ENCODE assay signal across 9 cellular contexts in genomic region chr2:218273214-218273907, GRCh38. TPM values are rescaled to one million over a fixed set of nuclear protein-coding genes. Genes with fewer than 3 reads are reported as not detected.
DNase-seq lines count a peak whose midpoint lies in the region; ATAC-seq and TF ChIP-seq lines count a peak whose summit lies in the region.
"Not testable (repeated sequence)": the region's sequence is repeated elsewhere in the genome, so short reads cannot be mapped to it uniquely, and the experiment has no call there.
"Had no signal": no experiment of that assay in that cellular context is flagged by ENCODE, and none has a peak within 500 bp of the region (broad histone marks: within the 10 kb centered on the region; RNA-seq: fewer than 3 reads in every experiment).

No MANE protein-coding gene starts in this region.

- H3K27me3 ChIP-seq in AG04450 (ENCODE audit: control insufficient read depth, insufficient read depth, low read length); breast epithelium; heart left ventricle; mucosa of rectum (ENCODE audit: control insufficient read depth in 2 of 2, insufficient read depth in 2 of 2, low read length in 2 of 2); sigmoid colon; testis: not testable (repeated sequence)

- CTCF ChIA-PET in AG04450 (lab: Charles Lee), result interaction anchor here (0.6 to 4.9 kb wide), 18 partner anchors 10 to 800 kb away, joined by 3 to 73 read pairs (median 6); partner anchors contain the start of genes CATIP and TMBIM1
- CTCF ChIA-PET in activated CD4-positive, alpha-beta memory T cell treated with anti-CD3 and anti-CD28 coated beads, Interleukin-2, amount 10 ng/mL, durations not matched to agents 7 days and 5 days (lab: Charles Lee), result interaction anchor here (0.6 to 6.8 kb wide), 17 partner anchors 9 to 434 kb away, joined by 3 to 126 read pairs (median 3); partner anchors contain the start of genes BCS1L, CATIP, TMBIM1 and ZNF142

- not testable (repeated sequence) for TF ChIP-seq POLR2A in breast epithelium (IDR thresholded peaks at IDR 0.05); heart left ventricle (IDR thresholded peaks at IDR 0.05); sigmoid colon (IDR thresholded peaks at IDR 0.05); testis (IDR thresholded peaks at IDR 0.05)

- H3K36me3 ChIP-seq in breast epithelium (peaks cover 13% of the 10 kb centered on the region), heart left ventricle (peaks cover 0 to 56% (median 49%) of the 10 kb centered on the region in 9 donors), mucosa of rectum (ENCODE audit: control insufficient read depth in 2 of 2, insufficient read depth in 2 of 2, low read length in 2 of 2) (peaks cover 44 to 48% of the 10 kb centered on the region in 2 donors), sigmoid colon (peaks cover 43 to 49% (median 48%) of the 10 kb centered on the region in 4 donors)
- H3K36me3 ChIP-seq in testis (ENCODE audit: low read depth, missing control alignments), result not testable (repeated sequence)

- H3K36me3 Mint-ChIP-seq in IgD-negative memory B cell, result not testable (repeated sequence)
- H3K36me3 Mint-ChIP-seq in activated CD4-positive, alpha-beta memory T cell treated with anti-CD3 and anti-CD28 coated beads, Interleukin-2, amount 10 ng/mL, durations not matched to agents 7 days and 5 days (ENCODE audit: low read depth), result peaks cover 56% of the 10 kb centered on the region

- POLR2A ChIA-PET in AG04450 (lab: Yijun Ruan, JAX), result interaction anchor here (0.7 to 1.0 kb wide), 3 partner anchors 11 to 24 kb away, joined by 4 to 6 read pairs (median 4); no protein-coding TSS in a partner anchor
- POLR2A ChIA-PET in activated CD4-positive, alpha-beta memory T cell treated with anti-CD3 and anti-CD28 coated beads, Interleukin-2, amount 10 ng/mL, durations not matched to agents 7 days and 5 days (lab: Charles Lee), result interaction anchor here (10.7 kb wide), 1 partner anchor 17 kb away, joined by 299 read pairs; the partner anchor contains the start of gene TMBIM1

- H3K27me3 Mint-ChIP-seq in IgD-negative memory B cell; activated CD4-positive, alpha-beta memory T cell treated with anti-CD3 and anti-CD28 coated beads, Interleukin-2, amount 10 ng/mL, durations not matched to agents 7 days and 5 days: not testable (repeated sequence)

- TF ChIP-seq EP300 in sigmoid colon (IDR thresholded peaks at IDR 0.05), result not testable (repeated sequence)

- DNase-seq in AG04450 (ENCODE audit: low read depth, low spot score); activated CD4-positive, alpha-beta memory T cell treated with anti-CD3 and anti-CD28 coated beads, Interleukin-2, amount 10 ng/mL, durations not matched to agents 7 days and 5 days; breast epithelium (ENCODE audit: low spot score in 2 of 2); heart left ventricle; sigmoid colon; testis: not testable (repeated sequence)

- not testable (repeated sequence) for H3K9me3 ChIP-seq in AG04450 (ENCODE audit: control insufficient read depth, insufficient read depth, low read length); breast epithelium; heart left ventricle; mucosa of rectum (ENCODE audit: control insufficient read depth in 2 of 2, low read length in 2 of 2); sigmoid colon; testis

- peak overlapping the region; percentile 93 to 96 (median 94) for H3K27ac Mint-ChIP-seq in IgD-negative memory B cell
- H3K27ac Mint-ChIP-seq in activated CD4-positive, alpha-beta memory T cell treated with anti-CD3 and anti-CD28 coated beads, Interleukin-2, amount 10 ng/mL, durations not matched to agents 7 days and 5 days, result peak overlapping the region; percentile 30

- 83 to 89% (median 85%) methylated on average over 8 of the region's 8 CpGs for WGBS in heart left ventricle, 4 donors
- 40 to 80% methylated on average over 8 of the region's 8 CpGs for WGBS in sigmoid colon, 2 donors
- 79 to 87% methylated on average over 8 of the region's 8 CpGs for WGBS in testis, 2 donors

- intact Hi-C loops in breast epithelium (cut with DNase I; ENCODE audit: low total_unique reads); testis (cut with DNase I; ENCODE audit: low total_unique reads): not testable (repeated sequence)
- intact Hi-C loops in heart left ventricle (cut with DNase I), result loop anchor here in 6 of 10 donors (2.0 to 10.0 kb wide), 7 partner anchors 13 to 371 kb away; partner anchors contain the start of genes CTDSP1 (in 3 of the 6) and TMBIM1 (in 1 of the 6)
- intact Hi-C loops in sigmoid colon (cut with DNase I), result loop anchor here (1.0 to 5.0 kb wide), 4 partner anchors 9 to 123 kb away; no protein-coding TSS in a partner anchor

- H3K9me3 Mint-ChIP-seq in IgD-negative memory B cell; activated CD4-positive, alpha-beta memory T cell treated with anti-CD3 and anti-CD28 coated beads, Interleukin-2, amount 10 ng/mL, durations not matched to agents 7 days and 5 days: not testable (repeated sequence)

- not testable (repeated sequence) for ATAC-seq in heart left ventricle

- H3K9ac ChIP-seq in mucosa of rectum (ENCODE audit: low read depth in 1 of 2, low read length in 2 of 2), result peak overlapping the region; percentile 56 to 78

- H3K4me3 ChIP-seq in AG04450 (ENCODE audit: low read depth, low read length); breast epithelium; mucosa of rectum (ENCODE audit: low read length in 2 of 2); testis: not testable (repeated sequence)
- peak overlapping the region in 1 of 12 donors; percentile 6 for H3K4me3 ChIP-seq in heart left ventricle
- H3K4me3 ChIP-seq in sigmoid colon, result peak overlapping the region in 1 of 4 donors; percentile 7

- H3K27ac ChIP-seq in AG04450 (ENCODE audit: low read depth, low read length), result peak overlapping the region; percentile 31
- H3K27ac ChIP-seq in breast epithelium, result peak overlapping the region; percentile 56 to 80
- peak overlapping the region; percentile 42 to 84 (median 70) for H3K27ac ChIP-seq in heart left ventricle
- H3K27ac ChIP-seq in mucosa of rectum (ENCODE audit: low read depth in 2 of 2, low read length in 2 of 2), result peak overlapping the region; percentile 89 to 92
- peak overlapping the region; percentile 78 to 84 (median 82) for H3K27ac ChIP-seq in sigmoid colon
- peak overlapping the region; percentile 21 to 71 for H3K27ac ChIP-seq in testis

- not testable (repeated sequence) for TF ChIP-seq CTCF in AG04450 (IDR thresholded peaks at IDR 0.05; ENCODE audit: low read depth, low read length); breast epithelium (IDR thresholded peaks at IDR 0.05); heart left ventricle (IDR thresholded peaks at IDR 0.05); sigmoid colon (IDR thresholded peaks at IDR 0.05); testis (IDR thresholded peaks at IDR 0.05)

- peaks cover 23 to 43% (median 29%) of the 10 kb centered on the region in 3 donors for H3K4me1 Mint-ChIP-seq in IgD-negative memory B cell
- peaks cover 41% of the 10 kb centered on the region for H3K4me1 Mint-ChIP-seq in activated CD4-positive, alpha-beta memory T cell treated with anti-CD3 and anti-CD28 coated beads, Interleukin-2, amount 10 ng/mL, durations not matched to agents 7 days and 5 days

- H3K4me3 Mint-ChIP-seq in IgD-negative memory B cell, result peak overlapping the region; percentile 57 to 98 (median 86)
- H3K4me3 Mint-ChIP-seq in activated CD4-positive, alpha-beta memory T cell treated with anti-CD3 and anti-CD28 coated beads, Interleukin-2, amount 10 ng/mL, durations not matched to agents 7 days and 5 days, result not testable (repeated sequence)

- H3K4me1 ChIP-seq in breast epithelium (peaks cover 8 to 19% of the 10 kb centered on the region in 2 donors), heart left ventricle (peaks cover 3 to 72% (median 38%) of the 10 kb centered on the region in 12 donors), mucosa of rectum (ENCODE audit: control insufficient read depth in 2 of 2, insufficient read depth in 2 of 2, low read length in 2 of 2) (peaks cover 51 to 54% of the 10 kb centered on the region in 2 donors), sigmoid colon (peaks cover 0 to 43% (median 38%) of the 10 kb centered on the region in 4 donors), testis (peaks cover 30% of the 10 kb centered on the region)

RNA-seq across cellular contexts. Expression of gene PNKD, which starts 3.0 kb away (rescaled TPM):
- polyA plus RNA-seq in AG04450 (2011; rRNA removed), result 32.1 and 45.9 TPM in 2 replicates
- polyA minus RNA-seq in AG04450 (2011; rRNA and poly(A)+ RNA removed), result 12.6 and 18.3 TPM in 2 replicates
- polyA plus RNA-seq in IgD-negative memory B cell, result 126 TPM
- 10 to 100 TPM; 30.1 to 31.8 TPM for total RNA-seq in activated CD4-positive, alpha-beta memory T cell treated with anti-CD3 and anti-CD28 coated beads, Interleukin-2, amount 10 ng/mL, durations not matched to agents 7 days and 5 days
- 10 to 100 TPM; 30.2 to 48.3 (median 35.6) TPM for total RNA-seq in breast epithelium
- total RNA-seq in heart left ventricle, result 10 to 100 TPM; 53.8 to 78.7 (median 72.5) TPM
- polyA plus RNA-seq in heart left ventricle, result 100 to 1,000 TPM in 1 of 2 donors, 10 to 100 TPM in 1; 54.6 to 146 TPM
- 10 to 100 TPM; 46.8 to 95.1 (median 69.1) TPM for total RNA-seq in sigmoid colon
- polyA plus RNA-seq in sigmoid colon, result 100 to 1,000 TPM; 112 to 199 (median 190) TPM
- total RNA-seq in testis, result 10 to 100 TPM; 79.3 to 84.2 TPM
- 90.7 TPM for polyA plus RNA-seq in testis (ENCODE audit: insufficient read depth, low read depth, low replicate concordance)

RNA-seq across cellular contexts. Expression of gene AAMP, which starts 3.4 kb away (rescaled TPM):
- polyA plus RNA-seq in AG04450 (2011; rRNA removed), result 51.6 and 55.1 TPM in 2 replicates
- 38.3 and 49.8 TPM in 2 replicates for polyA minus RNA-seq in AG04450 (2011; rRNA and poly(A)+ RNA removed)
- polyA plus RNA-seq in IgD-negative memory B cell, result 82.0 TPM
- total RNA-seq in activated CD4-positive, alpha-beta memory T cell treated with anti-CD3 and anti-CD28 coated beads, Interleukin-2, amount 10 ng/mL, durations not matched to agents 7 days and 5 days, result 10 to 100 TPM; 44.2 to 46.8 TPM
- 100 to 1,000 TPM; 150 to 164 (median 151) TPM for total RNA-seq in breast epithelium
- 100 to 1,000 TPM in 2 of 9 donors, 10 to 100 TPM in 7; 51.6 to 127 (median 58.0) TPM for total RNA-seq in heart left ventricle
- 100 to 1,000 TPM in 1 of 2 donors, 10 to 100 TPM in 1; 58.6 to 150 TPM for polyA plus RNA-seq in heart left ventricle
- total RNA-seq in sigmoid colon, result 100 to 1,000 TPM in 1 of 4 donors, 10 to 100 TPM in 3; 85.7 to 103 (median 90.0) TPM
- polyA plus RNA-seq in sigmoid colon, result 100 to 1,000 TPM; 108 to 141 (median 138) TPM
- total RNA-seq in testis, result 100 to 1,000 TPM; 154 to 177 TPM
- polyA plus RNA-seq in testis (ENCODE audit: insufficient read depth, low read depth, low replicate concordance), result 112 TPM

RNA-seq across cellular contexts. Expression of gene GPBAR1, which starts 12.5 kb away (rescaled TPM):
- polyA plus RNA-seq in AG04450 (2011; rRNA removed) (0.05 TPM in 1 of 2 replicates, not detected in the other), IgD-negative memory B cell (0.64 TPM), heart left ventricle (1 to 10 TPM in 1 of 2 donors, under 1 TPM in 1; 1.00 to 1.8 TPM), sigmoid colon (1 to 10 TPM in 2 of 3 donors, under 1 TPM in 1; 0.60 to 2.5 (median 1.4) TPM), testis (ENCODE audit: insufficient read depth, low read depth, low replicate concordance) (3.4 TPM)
- polyA minus RNA-seq in AG04450 (2011; rRNA and poly(A)+ RNA removed), result 0.17 and 0.23 TPM in 2 replicates
- total RNA-seq in activated CD4-positive, alpha-beta memory T cell treated with anti-CD3 and anti-CD28 coated beads, Interleukin-2, amount 10 ng/mL, durations not matched to agents 7 days and 5 days, result under 1 TPM; 0.68 to 0.75 TPM
- total RNA-seq in breast epithelium (10 to 100 TPM in 1 of 3 donors, 1 to 10 TPM in 2; 5.2 to 22.2 (median 8.5) TPM), heart left ventricle (1 to 10 TPM in 6 of 9 donors, under 1 TPM in 3; 0.52 to 4.7 (median 1.2) TPM), sigmoid colon (1 to 10 TPM; 3.1 to 7.1 (median 5.4) TPM), testis (1 to 10 TPM; 1.5 to 1.8 TPM)
- total RNA-seq: GM23338 had no signal

RNA-seq across cellular contexts. Expression of gene TMBIM1, which starts 18.9 kb away (rescaled TPM):
- polyA plus RNA-seq in AG04450 (2011; rRNA removed) (91.4 and 105 TPM in 2 replicates), IgD-negative memory B cell (147 TPM), heart left ventricle (100 to 1,000 TPM in 1 of 2 donors, 10 to 100 TPM in 1; 41.8 to 208 TPM), sigmoid colon (100 to 1,000 TPM in 2 of 3 donors, 10 to 100 TPM in 1; 90.2 to 204 (median 109) TPM), testis (ENCODE audit: insufficient read depth, low read depth, low replicate concordance) (77.6 TPM)
- polyA minus RNA-seq in AG04450 (2011; rRNA and poly(A)+ RNA removed), result 70.2 and 73.1 TPM in 2 replicates
- 100 to 1,000 TPM; 105 to 107 TPM for total RNA-seq in activated CD4-positive, alpha-beta memory T cell treated with anti-CD3 and anti-CD28 coated beads, Interleukin-2, amount 10 ng/mL, durations not matched to agents 7 days and 5 days
- total RNA-seq in breast epithelium (100 to 1,000 TPM; 168 to 330 (median 170) TPM), heart left ventricle (100 to 1,000 TPM in 7 of 9 donors, 10 to 100 TPM in 2; 89.1 to 173 (median 126) TPM), sigmoid colon (100 to 1,000 TPM; 116 to 157 (median 146) TPM), testis (10 to 100 TPM; 59.9 to 81.0 TPM)

RNA-seq across cellular contexts. Expression of gene ARPC2, which starts 56.4 kb away (rescaled TPM):
- polyA plus RNA-seq in AG04450 (2011; rRNA removed), result 548 and 666 TPM in 2 replicates
- 295 and 307 TPM in 2 replicates for polyA minus RNA-seq in AG04450 (2011; rRNA and poly(A)+ RNA removed)
- 862 TPM for polyA plus RNA-seq in IgD-negative memory B cell
- total RNA-seq in activated CD4-positive, alpha-beta memory T cell treated with anti-CD3 and anti-CD28 coated beads, Interleukin-2, amount 10 ng/mL, durations not matched to agents 7 days and 5 days, result 100 to 1,000 TPM; 765 to 778 TPM
- 100 to 1,000 TPM; 212 to 336 (median 248) TPM for total RNA-seq in breast epithelium
- 100 to 1,000 TPM; 126 to 278 (median 139) TPM for total RNA-seq in heart left ventricle
- polyA plus RNA-seq in heart left ventricle, result 100 to 1,000 TPM in 1 of 2 donors, 10 to 100 TPM in 1; 64.9 to 223 TPM
- total RNA-seq in sigmoid colon, result 100 to 1,000 TPM; 235 to 267 (median 258) TPM
- 100 to 1,000 TPM; 366 to 517 (median 411) TPM for polyA plus RNA-seq in sigmoid colon
- total RNA-seq in testis, result 100 to 1,000 TPM; 255 to 271 TPM
- polyA plus RNA-seq in testis (ENCODE audit: insufficient read depth, low read depth, low replicate concordance), result 338 TPM

Comparison
In these comparisons a context has a peak if more than half of its experiments do, and no peak if none do; other contexts are left out.
1. H3K27ac ChIP-seq: peak in every context shown above with its lines; median percentile 90 in mucosa of rectum; 82 in sigmoid colon; 70 in heart left ventricle; 68 in breast epithelium; 46 in testis; 31 in AG04450.